ENCODE assay signal across 27 cellular contexts in genomic region chr4:76995776-76996175, GRCh38. TPM values are rescaled to one million over a fixed set of nuclear protein-coding genes. Genes with fewer than 3 reads are reported as not detected.
DNase-seq lines count a peak whose midpoint lies in the region; ATAC-seq, FAIRE-seq and TF ChIP-seq lines count a peak whose summit lies in the region.
"Had no signal": no experiment of that assay in that cellular context is flagged by ENCODE, and none has a peak within 500 bp of the region (broad histone marks: within the 10 kb centered on the region; RNA-seq: fewer than 3 reads in every experiment).

No MANE protein-coding gene starts in this region.

- no peaks in the 10 kb centered on the region for H3K9me3 ChIP-seq in HepG2 (ENCODE audit: low read length)
- H3K9me3 ChIP-seq: ascending aorta, ovary, thoracic aorta had no signal

- H3K36me3 Mint-ChIP-seq in activated T-cell treated with anti-CD3 and anti-CD28 coated beads, Interleukin-2, amount 50 U/mL, for 24 hours (ENCODE audit: low read depth), result peaks cover 45% of the 10 kb centered on the region
- peaks cover 45% of the 10 kb centered on the region for H3K36me3 Mint-ChIP-seq in GM23338 (ENCODE audit: low read depth)
- peaks cover 83% of the 10 kb centered on the region for H3K36me3 Mint-ChIP-seq in brain
- H3K36me3 Mint-ChIP-seq in progenitor cell of endocrine pancreas (ENCODE audit: insufficient read depth), result peaks cover 24% of the 10 kb centered on the region

- no peak for DNase-seq in activated T-cell treated with anti-CD3 and anti-CD28 coated beads, Interleukin-2, amount 50 U/mL, for 24 hours
- no peak for DNase-seq in activated T-cell treated with anti-CD3 and anti-CD28 coated beads, Interleukin-2, amount 50 U/mL, for 1 hour
- DNase-seq in GM23338 (ENCODE audit: low spot score), result no peak
- no peak for DNase-seq in progenitor cell of endocrine pancreas (ENCODE audit: low spot score, unreplicated experiment)
- DNase-seq in HepG2 (ENCODE audit: low spot score), result no peak
- DNase-seq: activated CD4-positive, alpha-beta T cell treated with anti-CD3 and anti-CD28 coated beads for 4 hours; AML-193; CD4-positive, CD25-positive, alpha-beta regulatory T cell; central memory CD4-positive, alpha-beta T cell; effector memory CD8-positive, alpha-beta T cell; H7; left colon; MM.1S; NCI-H1105 treated with DMSO at 0.1 percent for 48 hours; NCI-H2029 treated with DMSO at 0.1 percent for 48 hours; NCI-H226; ovary; Right ventricle myocardium superior; stimulated activated naive CD4-positive, alpha-beta T cell treated with Interleukin-2 at 50 U/mL for 16 hours had no signal

- H2AFZ ChIP-seq in GM23338 (no peak overlapping the region), HepG2 (ENCODE audit: low read length) (no peak overlapping the region)

- intact Hi-C loops in HepG2 (cut with micrococcal nuclease; ENCODE audit: unreplicated experiment), result no loop called here

- TF ChIP-seq EP300 in HepG2 (IDR thresholded peaks at IDR 0.05; ENCODE audit: low read depth in 2 of 2, low read length in 2 of 2) (no peak), HepG2 (CRISPR knock-in tag; IDR thresholded peaks at IDR 0.05; ENCODE audit: borderline replicate concordance) (no peak)

- H3F3A ChIP-seq in GM23338 (replicated peaks; ENCODE audit: low read depth), result peaks cover 4% of the 10 kb centered on the region; the same call in 1 of the 2 replicates

- no peak overlapping the region for H3K9ac ChIP-seq in HepG2 (ENCODE audit: insufficient read depth, low read depth, low read length)

- H3K4me3 ChIP-seq in GM23338 (no peak overlapping the region), HepG2 (replicated peaks in 1 of 3; ENCODE audit: insufficient read depth in 1 of 3, low read depth in 2 of 3, low read length in 3 of 3) (no peak overlapping the region)
- H3K4me3 ChIP-seq: ascending aorta, ovary, thoracic aorta had no signal

- H3K27me3 ChIP-seq in GM23338 (ENCODE audit: insufficient read depth), result no peaks in the 10 kb centered on the region
- no peaks in the 10 kb centered on the region; a peak in 1 of 5 replicates for H3K27me3 ChIP-seq in HepG2 (ENCODE audit: control insufficient read depth in 1 of 2, insufficient read depth in 2 of 2, low read length in 2 of 2)
- H3K27me3 ChIP-seq: ascending aorta, ovary had no signal

- H3K4me1 ChIP-seq in GM23338 (ENCODE audit: insufficient read depth) (peaks cover 31% of the 10 kb centered on the region), HepG2 (ENCODE audit: insufficient read depth, low read length) (no peaks in the 10 kb centered on the region)

- no peaks in the 10 kb centered on the region for H3K36me3 ChIP-seq in GM23338 (ENCODE audit: insufficient read depth)
- H3K36me3 ChIP-seq in HepG2 (replicated peaks in 1 of 2; ENCODE audit: control insufficient read depth in 1 of 2, insufficient read depth in 2 of 2, low read length in 2 of 2), result peaks cover 2 to 26% of the 10 kb centered on the region in 2 experiments; a peak in 3 of 5 replicates
- H3K36me3 ChIP-seq: ovary had no signal

- no peak overlapping the region for H3K4me3 Mint-ChIP-seq in activated T-cell treated with anti-CD3 and anti-CD28 coated beads, Interleukin-2, amount 50 U/mL, for 24 hours
- H3K4me3 Mint-ChIP-seq in GM23338 (no peak overlapping the region), brain (peak overlapping the region in 2 of 5 experiments; percentile 0 to 9), progenitor cell of endocrine pancreas (ENCODE audit: low read depth) (no peak overlapping the region)
- H3K4me3 Mint-ChIP-seq: activated T-helper 1 cell treated with anti-CD3 and anti-CD28 coated beads, Interleukin-12 subunit alpha, Interleukin-12 subunit beta, Interleukin-2, Interleukin-4 antibody, amounts not matched to agents 30 ng/mL and 10 ng/mL and 1 ng/mL, durations not matched to agents 14 hours and 24 hours and 36 hours; CD4-positive, CD25-positive, alpha-beta regulatory T cell; effector memory CD8-positive, alpha-beta T cell had no signal

- TF ChIP-seq POLR2A in HepG2 (IDR thresholded peaks at IDR 0.05; ENCODE audit: insufficient read depth in 1 of 2, low read depth in 2 of 2, low read length in 2 of 2), result no peak

- POLR2A ChIA-PET in HepG2 (lab: Yijun Ruan, JAX), result no interaction called here

- WGBS in HepG2 (ENCODE audit: low lambda C conversion rate), result 95% methylated on average over 1 of the region's 1 CpG

- no peaks in the 10 kb centered on the region for H4K20me1 ChIP-seq in GM23338 (replicated peaks; ENCODE audit: insufficient read depth)
- no peaks in the 10 kb centered on the region for H4K20me1 ChIP-seq in HepG2 (ENCODE audit: insufficient read depth, low read length)

- H3K9me2 ChIP-seq in GM23338 (ENCODE audit: insufficient read depth), result no peaks in the 10 kb centered on the region

- no peak overlapping the region for H3K27ac ChIP-seq in GM23338 (ENCODE audit: low read depth)
- no peak overlapping the region for H3K27ac ChIP-seq in HepG2 (ENCODE audit: extremely low read length, insufficient read depth, low read length)
- H3K27ac ChIP-seq: ascending aorta, HL-60, ovary, thoracic aorta, VCaP had no signal

- TF ChIP-seq CTCF in GM23338 (conservative IDR thresholded peaks at IDR 0.05; ENCODE audit: low read depth in 2 of 2), result no peak
- no peak for TF ChIP-seq CTCF in brain (conservative IDR thresholded peaks at IDR 0.05)
- no peak for TF ChIP-seq CTCF in progenitor cell of endocrine pancreas (IDR thresholded peaks at IDR 0.05; ENCODE audit: unreplicated experiment)
- TF ChIP-seq CTCF in HepG2 (CRISPR knock-in tag; IDR thresholded peaks at IDR 0.05), result no peak

- peaks cover 56% of the 10 kb centered on the region for H3K4me1 Mint-ChIP-seq in activated T-cell treated with anti-CD3 and anti-CD28 coated beads, Interleukin-2, amount 50 U/mL, for 24 hours (ENCODE audit: low read depth)
- peaks cover 62% of the 10 kb centered on the region for H3K4me1 Mint-ChIP-seq in GM23338
- peaks cover 85% of the 10 kb centered on the region for H3K4me1 Mint-ChIP-seq in brain
- no peaks in the 10 kb centered on the region for H3K4me1 Mint-ChIP-seq in progenitor cell of endocrine pancreas (ENCODE audit: low read depth)

- H3K79me2 ChIP-seq in GM23338 (replicated peaks; ENCODE audit: insufficient read depth) (peaks cover 34% of the 10 kb centered on the region), HepG2 (ENCODE audit: insufficient read depth, low read length) (no peaks in the 10 kb centered on the region)

- BruUV-seq in HepG2 (replicated peaks; lab: Mats Ljungman, UMichigan), result no TSS peak

- ATAC-seq in GM23338, result no peak
- no peak for ATAC-seq in HepG2
- ATAC-seq in GM21723 (IDR thresholded peaks at IDR 0.05; ENCODE audit: unreplicated experiment), result no peak
- ATAC-seq: effector memory CD8-positive, alpha-beta T cell; left colon had no signal

- no peak for FAIRE-seq in HepG2 (lab: Jason Lieb, UNC)
- FAIRE-seq: D721Med had no signal

- CTCF ChIA-PET in HepG2 (lab: Yijun Ruan, JAX; ENCODE audit: low intra/inter-chr PET ratio, low total read pairs), result no interaction called here

- peaks cover 9% of the 10 kb centered on the region for H3K9me3 Mint-ChIP-seq in activated T-cell treated with anti-CD3 and anti-CD28 coated beads, Interleukin-2, amount 50 U/mL, for 24 hours
- H3K9me3 Mint-ChIP-seq in GM23338, result peaks cover 5% of the 10 kb centered on the region; the same call in 2 of the 3 replicates
- H3K9me3 Mint-ChIP-seq in brain, result peaks cover 0 to 16% (median 0%) of the 10 kb centered on the region in 5 experiments
- no peaks in the 10 kb centered on the region for H3K9me3 Mint-ChIP-seq in progenitor cell of endocrine pancreas (ENCODE audit: low read depth)
- H3K9me3 Mint-ChIP-seq: activated T-helper 1 cell treated with anti-CD3 and anti-CD28 coated beads, Interleukin-12 subunit alpha, Interleukin-12 subunit beta, Interleukin-2, Interleukin-4 antibody, amounts not matched to agents 30 ng/mL and 10 ng/mL and 1 ng/mL, durations not matched to agents 14 hours and 24 hours and 36 hours; CD4-positive, CD25-positive, alpha-beta regulatory T cell; effector memory CD8-positive, alpha-beta T cell had no signal

- peaks cover 3% of the 10 kb centered on the region for H3K27me3 Mint-ChIP-seq in activated T-cell treated with anti-CD3 and anti-CD28 coated beads, Interleukin-2, amount 50 U/mL, for 24 hours
- H3K27me3 Mint-ChIP-seq in GM23338 (ENCODE audit: insufficient read depth, low read depth, poor library complexity) (no peaks in the 10 kb centered on the region), brain (no peaks in the 10 kb centered on the region), progenitor cell of endocrine pancreas (no peaks in the 10 kb centered on the region)
- H3K27me3 Mint-ChIP-seq: CD4-positive, CD25-positive, alpha-beta regulatory T cell; effector memory CD8-positive, alpha-beta T cell had no signal

- peak overlapping the region; percentile 47 for H3K27ac Mint-ChIP-seq in activated T-cell treated with anti-CD3 and anti-CD28 coated beads, Interleukin-2, amount 50 U/mL, for 24 hours
- peak overlapping the region; percentile 14; the same call in 1 of the 2 replicates for H3K27ac Mint-ChIP-seq in GM23338
- H3K27ac Mint-ChIP-seq in brain, result peak overlapping the region in 4 of 5 experiments; percentile 86 to 93 (median 90)
- peak overlapping the region; percentile 26 for H3K27ac Mint-ChIP-seq in progenitor cell of endocrine pancreas
- H3K27ac Mint-ChIP-seq: activated T-helper 1 cell treated with anti-CD3 and anti-CD28 coated beads, Interleukin-12 subunit alpha, Interleukin-12 subunit beta, Interleukin-2, Interleukin-4 antibody, amounts not matched to agents 30 ng/mL and 10 ng/mL and 1 ng/mL, durations not matched to agents 14 hours and 24 hours and 36 hours; CD4-positive, CD25-positive, alpha-beta regulatory T cell; effector memory CD8-positive, alpha-beta T cell had no signal

- H3K4me2 ChIP-seq in GM23338 (no peak overlapping the region), HepG2 (ENCODE audit: low read depth, low read length) (no peak overlapping the region)

- in situ Hi-C loops in HepG2 (cut with HindIII; ENCODE audit: extremely low pct_ligation_motif_present, low pct_unique_long_range_greater_than_20kb), result no loop called here

- no peak for TF ChIP-seq RAD21 in HepG2 (CRISPR knock-in tag; IDR thresholded peaks at IDR 0.05)

RNA-seq across cellular contexts. Expression of gene SEPTIN11, which starts 46.2 kb away (rescaled TPM):
- 72.0 and 81.6 TPM in 2 replicates for total RNA-seq in GM23338 (2014; rRNA removed; shearing (Covaris generic))
- polyA plus RNA-seq in GM23338 (2016; fragmentation: Nextera tagmentation; extraction: Ambion mirVana) (57.3 and 80.0 TPM in 2 replicates), brain (ENCODE audit: insufficient read depth, low read depth, low replicate concordance) (35.8 TPM), HepG2 (2011; rRNA removed) (19.8 and 28.9 TPM in 2 replicates)
- total RNA-seq in progenitor cell of endocrine pancreas (80.4 and 84.1 TPM in 2 replicates), HepG2 (2016; rRNA removed; fragmentation: Illumina TruSeq; extraction: Trizol) (47.3 and 87.4 TPM in 2 replicates)
- total RNA-seq in HepG2 (2016; cell fraction: cytosol; rRNA removed; fragmentation: Illumina TruSeq; extraction: Trizol; ENCODE audit: low read depth), result 10.8 TPM in 2 replicates
- 49.8 and 80.6 TPM in 2 replicates for total RNA-seq in HepG2 (2016; cell fraction: insoluble cytoplasmic fraction; rRNA removed; fragmentation: Illumina TruSeq; extraction: Trizol)
- 19.7 and 19.9 TPM in 2 replicates for total RNA-seq in HepG2 (2016; cell fraction: membrane; rRNA removed; fragmentation: Illumina TruSeq; extraction: Trizol)
- total RNA-seq in HepG2 (2016; cell fraction: nucleus; rRNA removed; fragmentation: Illumina TruSeq; extraction: Trizol), result 41.4 and 41.7 TPM in 2 replicates
- 13.4 and 18.3 TPM in 2 replicates for polyA plus RNA-seq in HepG2 (2011; cell fraction: cytosol; rRNA removed)
- polyA plus RNA-seq in HepG2 (2011; cell fraction: nucleus; rRNA removed), result 6.3 and 10.6 TPM in 2 replicates
- 17.3 and 20.0 TPM in 2 replicates for polyA plus RNA-seq in HepG2 (2012)
- 1.9 and 2.0 TPM in 2 replicates for polyA plus RNA-seq in HepG2 (2016; cell fraction: cytosol; fragmentation: Illumina TruSeq; extraction: Trizol; ENCODE audit: low read depth)
- 70.5 and 72.1 TPM in 2 replicates for polyA plus RNA-seq in HepG2 (2016; cell fraction: insoluble cytoplasmic fraction; fragmentation: Illumina TruSeq; extraction: Trizol; ENCODE audit: low read depth)
- polyA plus RNA-seq in HepG2 (2016; cell fraction: membrane; fragmentation: Illumina TruSeq; extraction: Trizol; ENCODE audit: low read depth), result 6.4 and 8.0 TPM in 2 replicates
- polyA plus RNA-seq in HepG2 (2016; cell fraction: nucleus; fragmentation: Illumina TruSeq; extraction: Trizol; ENCODE audit: insufficient read depth, low read depth), result 29.0 and 42.3 TPM in 2 replicates
- 5.8 and 22.8 TPM in 2 replicates for polyA minus RNA-seq in HepG2 (2011; rRNA and poly(A)+ RNA removed; ENCODE audit: low replicate concordance)
- polyA minus RNA-seq in HepG2 (2011; cell fraction: cytosol; rRNA and poly(A)+ RNA removed), result 26.1 and 31.4 TPM in 2 replicates
- polyA minus RNA-seq in HepG2 (2011; cell fraction: nucleus; rRNA and poly(A)+ RNA removed), result 51.4 and 52.1 TPM in 2 replicates

Comparison
In these comparisons a context has a peak if more than half of its experiments do, and no peak if none do; other contexts are left out.
1. H3K27ac Mint-ChIP-seq: peak in every context shown above with its lines; median percentile 90 in brain; 47 in activated T-cell treated with anti-CD3 and anti-CD28 coated beads, Interleukin-2, amount 50 U/mL, for 24 hours; 26 in progenitor cell of endocrine pancreas; 14 in GM23338.